ENCODE assay signal across 8 cellular contexts in genomic region chr7:39589323-39590111, GRCh38.
DNase-seq lines count a peak whose midpoint lies in the region; ATAC-seq lines count a peak whose summit lies in the region.

No MANE protein-coding gene starts in this region.

- DNase-seq in AG08396 (ENCODE audit: low spot score) (peak; percentile 50), OCI-M2 (lab: John Stamatoyannopoulos, UW; ENCODE audit: unreplicated experiment) (peak; percentile 64), iPS DF 19.7 (ENCODE audit: low read depth, low spot score) (peak; percentile 63), NCI-H345 (lab: John Stamatoyannopoulos, UW) (no peak)
- peak; percentile 80 for DNase-seq in activated effector memory CD4-positive, alpha-beta T cell treated with anti-CD3 and anti-CD28 coated beads, Interleukin-2, amount 50 U/mL, for 16 hours
- DNase-seq in stimulated activated CD8-positive, alpha-beta memory T cell treated with anti-CD3 and anti-CD28 coated beads, Interleukin-12 subunit alpha, Interleukin-12 subunit beta, amount 100 ng/mL, for 24 hours (ENCODE audit: extremely low read depth): peak; percentile 35

- ATAC-seq in GM19023 (IDR thresholded peaks at IDR 0.05; ENCODE audit: unreplicated experiment): peak; percentile 94
- peak; percentile 88 for ATAC-seq in HG03135 (IDR thresholded peaks at IDR 0.05; ENCODE audit: unreplicated experiment)
